ENCODE assay signal across 17 cellular contexts in genomic region chr7:36045830-36046341, GRCh38.
A peak's percentile ranks its signal among the peaks of the same experiment; 100 is the strongest.
DNase-seq lines count a peak whose midpoint lies in the region; ATAC-seq, FAIRE-seq and TF ChIP-seq lines count a peak whose summit lies in the region.
"Had no signal": no experiment of that assay in that cellular context is flagged by ENCODE, and none has a peak within 500 bp of the region (broad histone marks: within the 10 kb centered on the region; RNA-seq: fewer than 3 reads in every experiment).

No MANE protein-coding gene starts in this region.

- TF ChIP-seq CTCF in right lobe of liver (IDR thresholded peaks at IDR 0.05) (no peak), HepG2 (CRISPR knock-in tag; IDR thresholded peaks at IDR 0.05) (no peak), ascending aorta (IDR thresholded peaks at IDR 0.05) (no peak), nephron (IDR thresholded peaks at IDR 0.05; ENCODE audit: unreplicated experiment in 3 of 3) (no peak), OCI-LY7 (conservative IDR thresholded peaks at IDR 0.05; ENCODE audit: low read length) (no peak)

- no peaks in the 10 kb centered on the region for H3K36me3 Mint-ChIP-seq in nephron (ENCODE audit: low read depth)

- H3K9me2 ChIP-seq in OCI-LY7 (ENCODE audit: insufficient read depth, low read length) = no peaks in the 10 kb centered on the region

- H3K9me3 ChIP-seq in right lobe of liver (no peaks in the 10 kb centered on the region), HepG2 (ENCODE audit: low read length) (no peaks in the 10 kb centered on the region), ascending aorta (no peaks in the 10 kb centered on the region), aorta (ENCODE audit: control insufficient read depth, low read length) (no peaks in the 10 kb centered on the region), OCI-LY7 (ENCODE audit: low read length) (no peaks in the 10 kb centered on the region)

- no peak for TF ChIP-seq RAD21 in HepG2 (CRISPR knock-in tag; IDR thresholded peaks at IDR 0.05)

- H4K20me1 ChIP-seq in HepG2 (ENCODE audit: insufficient read depth, low read length) (no peaks in the 10 kb centered on the region), OCI-LY7 (ENCODE audit: insufficient read depth, low read length) (no peaks in the 10 kb centered on the region)

- no peaks in the 10 kb centered on the region for H3K36me3 ChIP-seq in right lobe of liver
- H3K36me3 ChIP-seq in HepG2 (replicated peaks in 1 of 2; ENCODE audit: control insufficient read depth in 1 of 2, insufficient read depth in 2 of 2, low read length in 2 of 2) = no peaks in the 10 kb centered on the region
- H3K36me3 ChIP-seq in ascending aorta = no peaks in the 10 kb centered on the region
- no peaks in the 10 kb centered on the region for H3K36me3 ChIP-seq in aorta (ENCODE audit: control insufficient read depth in 1 of 2, insufficient read depth in 2 of 2, low read length in 1 of 2)
- no peaks in the 10 kb centered on the region for H3K36me3 ChIP-seq in OCI-LY7 (ENCODE audit: insufficient read depth, low read length)

- TF ChIP-seq POLR2A in right lobe of liver (IDR thresholded peaks at IDR 0.05) (no peak), HepG2 (IDR thresholded peaks at IDR 0.05; ENCODE audit: insufficient read depth in 1 of 2, low read depth in 2 of 2, low read length in 2 of 2) (no peak)

- peaks cover 54% of the 10 kb centered on the region for H3K4me1 Mint-ChIP-seq in nephron
- H3K4me1 Mint-ChIP-seq: activated CD4-positive, alpha-beta T cell treated with anti-CD3 and anti-CD28 coated beads for 36 hours had no signal

- H3K27ac ChIP-seq in right lobe of liver (peak overlapping the region in 2 of 3 donors; percentile 27 to 66), HepG2 (ENCODE audit: extremely low read length, insufficient read depth, low read length) (no peak overlapping the region), ascending aorta (peak overlapping the region; percentile 61 to 68), aorta (ENCODE audit: low read depth in 1 of 2, low read length in 2 of 2) (no peak overlapping the region), OCI-LY7 (ENCODE audit: low read depth, low read length, poor library complexity, severe bottlenecking) (no peak overlapping the region)

- no peak for TF ChIP-seq EP300 in HepG2 (IDR thresholded peaks at IDR 0.05; ENCODE audit: low read depth in 2 of 2, low read length in 2 of 2)
- no peak for TF ChIP-seq EP300 in HepG2 (CRISPR knock-in tag; IDR thresholded peaks at IDR 0.05; ENCODE audit: borderline replicate concordance)

- H3K4me3 Mint-ChIP-seq in nephron = no peak overlapping the region
- H3K4me3 Mint-ChIP-seq: activated CD4-positive, alpha-beta T cell treated with anti-CD3 and anti-CD28 coated beads for 36 hours; HFFc6; neural crest cell had no signal

- no peak overlapping the region for H3K4me3 ChIP-seq in right lobe of liver
- H3K4me3 ChIP-seq in HepG2 (replicated peaks in 1 of 3; ENCODE audit: insufficient read depth in 1 of 3, low read depth in 2 of 3, low read length in 3 of 3) = no peak overlapping the region
- H3K4me3 ChIP-seq in ascending aorta = no peak overlapping the region
- no peak overlapping the region for H3K4me3 ChIP-seq in aorta (ENCODE audit: low read length in 2 of 2)
- H3K4me3 ChIP-seq in OCI-LY7 (ENCODE audit: low read depth, low read length, poor library complexity, severe bottlenecking) = no peak overlapping the region
- H3K4me3 ChIP-seq: skin epidermis had no signal

- DNase-seq in right lobe of liver (no peak), HepG2 (ENCODE audit: low spot score) (no peak), ascending aorta (ENCODE audit: low spot score in 2 of 2) (no peak), aorta (no peak), OCI-LY7 (ENCODE audit: low spot score) (no peak), SK-N-DZ (ENCODE audit: low spot score) (no peak)
- DNase-seq: activated CD4-positive, alpha-beta T cell treated with anti-CD3 and anti-CD28 coated beads for 36 hours; activated T-cell treated with anti-CD3 and anti-CD28 coated beads, Interleukin-2, amount 50 U/mL, for 1 hour; Calu3; cerebellar nuclear complex; NCI-H2081 treated with DMSO at 0.1 percent for 48 hours; substantia nigra had no signal

- no TSS peak for BruUV-seq in HepG2 (replicated peaks; lab: Mats Ljungman, UMichigan)
- no TSS peak for BruUV-seq in OCI-LY7 (replicated peaks; lab: Mats Ljungman, UMichigan)

- POLR2A ChIA-PET in HepG2 (lab: Yijun Ruan, JAX) = no interaction called here
- POLR2A ChIA-PET in OCI-LY7 (lab: Charles Lee) = no interaction called here

- no peaks in the 10 kb centered on the region for H3K27me3 ChIP-seq in right lobe of liver
- peaks cover 1 to 6% of the 10 kb centered on the region in 2 experiments; a peak in 2 of 5 replicates for H3K27me3 ChIP-seq in HepG2 (ENCODE audit: control insufficient read depth in 1 of 2, insufficient read depth in 2 of 2, low read length in 2 of 2)
- H3K27me3 ChIP-seq in ascending aorta = no peaks in the 10 kb centered on the region
- H3K27me3 ChIP-seq in aorta (ENCODE audit: control insufficient read depth in 1 of 2, insufficient read depth in 2 of 2, low read length in 1 of 2) = no peaks in the 10 kb centered on the region

- peak; percentile 6 to 43 (median 34) for ATAC-seq in right lobe of liver
- no peak for ATAC-seq in HepG2
- peak; percentile 55 for ATAC-seq in aorta (ENCODE audit: low FRiP score)
- no peak for ATAC-seq in HG03097 (IDR thresholded peaks at IDR 0.05; ENCODE audit: low FRiP score, unreplicated experiment)
- ATAC-seq: activated CD4-positive, alpha-beta T cell treated with anti-CD3 and anti-CD28 coated beads for 36 hours had no signal

- intact Hi-C loops in right lobe of liver (cut with DNase I) = no loop called here
- intact Hi-C loops in HepG2 (cut with micrococcal nuclease; ENCODE audit: unreplicated experiment) = no loop called here
- intact Hi-C loops in ascending aorta (cut with DNase I) = loop anchor here (5.0 kb wide), 3 partner anchors 71 to 246 kb away; partner anchors contain the start of gene EEPD1
- intact Hi-C loops in aorta (cut with DNase I) = loop anchor here in 1 of 2 donors (5.0 kb wide), 2 partner anchors 59 to 71 kb away; no protein-coding TSS in a partner anchor
- intact Hi-C loops in OCI-LY7 (cut with micrococcal nuclease; ENCODE audit: unreplicated experiment) = no loop called here

- no peak overlapping the region for H3K9ac ChIP-seq in HepG2 (ENCODE audit: insufficient read depth, low read depth, low read length)

- no peaks in the 10 kb centered on the region for H3K27me3 Mint-ChIP-seq in nephron (ENCODE audit: low read depth)
- H3K27me3 Mint-ChIP-seq: activated CD4-positive, alpha-beta T cell treated with anti-CD3 and anti-CD28 coated beads for 36 hours had no signal

- H3K79me2 ChIP-seq in HepG2 (ENCODE audit: insufficient read depth, low read length) (no peaks in the 10 kb centered on the region), OCI-LY7 (ENCODE audit: insufficient read depth, low read depth, low read length) (no peaks in the 10 kb centered on the region)

- FAIRE-seq in HepG2 (lab: Jason Lieb, UNC) = no peak

- H3K9me3 Mint-ChIP-seq in nephron = no peaks in the 10 kb centered on the region
- H3K9me3 Mint-ChIP-seq: HFFc6, neural crest cell had no signal

- H3K27ac Mint-ChIP-seq in nephron = peak overlapping the region; percentile 69 to 79 (median 70)
- H3K27ac Mint-ChIP-seq: activated CD4-positive, alpha-beta T cell treated with anti-CD3 and anti-CD28 coated beads for 36 hours had no signal

- CTCF ChIA-PET in HepG2 (lab: Yijun Ruan, JAX; ENCODE audit: low intra/inter-chr PET ratio, low total read pairs) = no interaction called here
- CTCF ChIA-PET in OCI-LY7 (lab: Charles Lee; ENCODE audit: unreplicated experiment) = no interaction called here

- no peak overlapping the region for H2AFZ ChIP-seq in HepG2 (ENCODE audit: low read length)
- H2AFZ ChIP-seq in OCI-LY7 (ENCODE audit: low read length) = no peak overlapping the region

- H3K4me2 ChIP-seq in HepG2 (ENCODE audit: low read depth, low read length) (no peak overlapping the region), OCI-LY7 (ENCODE audit: low read length) (no peak overlapping the region)

- in situ Hi-C loops in HepG2 (cut with HindIII; ENCODE audit: extremely low pct_ligation_motif_present, low pct_unique_long_range_greater_than_20kb) = no loop called here

- WGBS in right lobe of liver (ENCODE audit: insufficient coverage, low coverage, low lambda C conversion rate, missing lambda C conversion rate) = 53% methylated on average over 2 of the region's 3 CpGs
- 18% methylated on average over 3 of the region's 3 CpGs for WGBS in HepG2 (ENCODE audit: low lambda C conversion rate)
- whole genome bisulfite sequencing in aorta, 2 donors = 46 to 57% methylated on average over 3 of the region's 3 CpGs

- H3K4me1 ChIP-seq in right lobe of liver (peaks cover 0 to 43% (median 8%) of the 10 kb centered on the region in 4 donors), HepG2 (ENCODE audit: insufficient read depth, low read length) (no peaks in the 10 kb centered on the region), ascending aorta (peaks cover 9 to 38% of the 10 kb centered on the region in 2 donors), aorta (ENCODE audit: control insufficient read depth in 1 of 2, insufficient read depth in 2 of 2, low read length in 2 of 2) (peaks cover 10 to 15% of the 10 kb centered on the region in 2 donors), OCI-LY7 (ENCODE audit: insufficient read depth, low read length, poor library complexity, severe bottlenecking) (no peaks in the 10 kb centered on the region)

TF ChIP-seq in HepG2, 621 proteins besides CTCF, POLR2A, EP300 and RAD21 (continues in another document):
- TF ChIP-seq, protein P1, sequence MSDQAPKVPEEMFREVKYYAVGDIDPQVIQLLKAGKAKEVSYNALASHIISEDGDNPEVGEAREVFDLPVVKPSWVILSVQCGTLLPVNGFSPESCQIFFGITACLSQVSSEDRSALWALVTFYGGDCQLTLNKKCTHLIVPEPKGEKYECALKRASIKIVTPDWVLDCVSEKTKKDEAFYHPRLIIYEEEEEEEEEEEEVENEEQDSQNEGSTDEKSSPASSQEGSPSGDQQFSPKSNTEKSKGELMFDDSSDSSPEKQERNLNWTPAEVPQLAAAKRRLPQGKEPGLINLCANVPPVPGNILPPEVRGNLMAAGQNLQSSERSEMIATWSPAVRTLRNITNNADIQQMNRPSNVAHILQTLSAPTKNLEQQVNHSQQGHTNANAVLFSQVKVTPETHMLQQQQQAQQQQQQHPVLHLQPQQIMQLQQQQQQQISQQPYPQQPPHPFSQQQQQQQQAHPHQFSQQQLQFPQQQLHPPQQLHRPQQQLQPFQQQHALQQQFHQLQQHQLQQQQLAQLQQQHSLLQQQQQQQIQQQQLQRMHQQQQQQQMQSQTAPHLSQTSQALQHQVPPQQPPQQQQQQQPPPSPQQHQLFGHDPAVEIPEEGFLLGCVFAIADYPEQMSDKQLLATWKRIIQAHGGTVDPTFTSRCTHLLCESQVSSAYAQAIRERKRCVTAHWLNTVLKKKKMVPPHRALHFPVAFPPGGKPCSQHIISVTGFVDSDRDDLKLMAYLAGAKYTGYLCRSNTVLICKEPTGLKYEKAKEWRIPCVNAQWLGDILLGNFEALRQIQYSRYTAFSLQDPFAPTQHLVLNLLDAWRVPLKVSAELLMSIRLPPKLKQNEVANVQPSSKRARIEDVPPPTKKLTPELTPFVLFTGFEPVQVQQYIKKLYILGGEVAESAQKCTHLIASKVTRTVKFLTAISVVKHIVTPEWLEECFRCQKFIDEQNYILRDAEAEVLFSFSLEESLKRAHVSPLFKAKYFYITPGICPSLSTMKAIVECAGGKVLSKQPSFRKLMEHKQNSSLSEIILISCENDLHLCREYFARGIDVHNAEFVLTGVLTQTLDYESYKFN (CRISPR knock-in tag; conservative IDR thresholded peaks at IDR 0.05) = no peak
- no peak for TF ChIP-seq ZNF180 (CRISPR knock-in tag; IDR thresholded peaks at IDR 0.05; ENCODE audit: borderline replicate concordance, low read depth)

Comparison
In these comparisons a context has a peak if more than half of its experiments do, and no peak if none do; other contexts are left out.
1. ATAC-seq: peak in right lobe of liver (4 of 4) and aorta (single experiment); none in HepG2 (single experiment) and HG03097 (single experiment).
2. H3K27ac ChIP-seq: peak in right lobe of liver (2 of 3) and ascending aorta (2 of 2); none in HepG2 (single experiment), aorta (0 of 2) and OCI-LY7 (single experiment).